Comparison of ENCODE assay signal across 23 cellular contexts in genomic region chr4:119106036-119107000, GRCh38. TPM values are rescaled to one million over a fixed set of nuclear protein-coding genes. Genes with fewer than 3 reads are reported as not detected.
A peak's percentile ranks its signal among the peaks of the same experiment; 100 is the strongest.
DNase-seq lines count a peak whose midpoint lies in the region; FAIRE-seq and TF ChIP-seq lines count a peak whose summit lies in the region.
"Had no signal": no experiment of that assay in that cellular context is flagged by ENCODE, and none has a peak within 500 bp of the region (broad histone marks: within the 10 kb centered on the region; RNA-seq: fewer than 3 reads in every experiment).

No MANE protein-coding gene starts in this region.

- H2BK20ac ChIP-seq in H9 (ENCODE audit: low read depth, low read length, poor library complexity, severe bottlenecking), result no peak overlapping the region

- no peak overlapping the region for H3K27ac ChIP-seq in H9 (ENCODE audit: insufficient read length, low read depth, low read length)
- H3K27ac ChIP-seq in mesenchymal stem cell (ENCODE audit: low read length, poor library complexity, severe bottlenecking), result no peak overlapping the region
- H3K27ac ChIP-seq: Peyer's patch had no signal

- no peaks in the 10 kb centered on the region for H3K36me3 ChIP-seq in mesenchymal stem cell (ENCODE audit: control insufficient read depth in 1 of 2, insufficient read depth in 2 of 2, low read depth in 1 of 2, low read length in 2 of 2)
- H3K36me3 ChIP-seq: Peyer's patch had no signal

- no peaks in the 10 kb centered on the region for H3K36me3 Mint-ChIP-seq in H9 (ENCODE audit: insufficient read depth in 1 of 3, low read depth in 3 of 3)

- H2BK120ac ChIP-seq in H9 (ENCODE audit: low read depth, low read length, poor library complexity, severe bottlenecking) (no peak overlapping the region), mesenchymal stem cell (ENCODE audit: low read depth, low read length) (peak overlapping the region; percentile 4)

- no peak for FAIRE-seq in D721Med (lab: Jason Lieb, UNC)

- H2BK15ac ChIP-seq in H9 (ENCODE audit: low read depth, low read length) (no peak overlapping the region), mesenchymal stem cell (ENCODE audit: low read depth, poor library complexity, severe bottlenecking) (peak overlapping the region; percentile 26)

- H3K4ac ChIP-seq in H9 (ENCODE audit: low read depth, low read length) (no peak overlapping the region), mesenchymal stem cell (ENCODE audit: low read depth in 1 of 2, low read length in 2 of 2) (peak overlapping the region; percentile 24 to 67)

- no peak overlapping the region for H3K23ac ChIP-seq in H9 (ENCODE audit: insufficient read length, low read depth, low read length)
- no peak overlapping the region for H3K23ac ChIP-seq in mesenchymal stem cell (ENCODE audit: low read length in 2 of 2)

- H3T11ph ChIP-seq in H9 (ENCODE audit: low read length), result no peak overlapping the region

- TF ChIP-seq CTCF in H9 (conservative IDR thresholded peaks at IDR 0.05) (no peak), D721Med (IDR thresholded peaks at IDR 0.05; ENCODE audit: insufficient read depth, missing control alignments) (no peak)

- H3K9me3 ChIP-seq in H9 (ENCODE audit: control insufficient read depth, low read depth, low read length), result no peaks in the 10 kb centered on the region
- H3K9me3 ChIP-seq in mesenchymal stem cell (ENCODE audit: control insufficient read depth, low read length), result no peaks in the 10 kb centered on the region
- H3K9me3 ChIP-seq: Caco-2, Peyer's patch had no signal

- no peaks in the 10 kb centered on the region for H3K27me3 Mint-ChIP-seq in H9 (ENCODE audit: low read depth)
- H3K27me3 Mint-ChIP-seq: activated naive CD8-positive, alpha-beta T cell treated with anti-CD3 and anti-CD28 coated beads, Interleukin-2, amount 50 U/mL, for 24 hours; stimulated activated naive CD8-positive, alpha-beta T cell treated with anti-CD3 and anti-CD28 coated beads, Interleukin-15, Interleukin-2, amounts not matched to agents 100 ng/mL and 50 ng/mL, for 24 hours had no signal

- no peak overlapping the region; a peak in 1 of 5 replicates for H3K4me3 Mint-ChIP-seq in H9
- H3K4me3 Mint-ChIP-seq: activated CD4-positive, alpha-beta T cell treated with anti-CD3 and anti-CD28 coated beads, Interleukin-2, amount 10 ng/mL, durations not matched to agents 24 days and 14 days; activated naive CD8-positive, alpha-beta T cell treated with anti-CD3 and anti-CD28 coated beads, Interleukin-2, amount 50 U/mL, for 24 hours; nephron progenitor cell; stimulated activated naive CD8-positive, alpha-beta T cell treated with anti-CD3 and anti-CD28 coated beads, Interleukin-15, Interleukin-2, amounts not matched to agents 100 ng/mL and 50 ng/mL, for 24 hours had no signal

- H2AFZ ChIP-seq in H9 (ENCODE audit: low read length), result no peak overlapping the region
- no peak overlapping the region for H2AFZ ChIP-seq in mesenchymal stem cell (ENCODE audit: low read depth, low read length)

- DNase-seq in A172 (ENCODE audit: low spot score) (peak; percentile 29), H9 (no peak), dermis blood vessel endothelial cell (peak; percentile 51), mesenchymal stem cell (peak; percentile 28), HEK293T (ENCODE audit: extremely low spot score) (no peak), foreskin melanocyte (no peak), D721Med (ENCODE audit: insufficient read length, low spot score) (no peak)
- no peak for DNase-seq in activated T-cell treated with anti-CD3 and anti-CD28 coated beads, Interleukin-2, amount 50 U/mL, for 48 hours
- DNase-seq: activated CD4-positive, alpha-beta T cell treated with anti-CD3 and anti-CD28 coated beads, Interleukin-2, amount 10 ng/mL, durations not matched to agents 24 days and 14 days; activated naive CD8-positive, alpha-beta T cell treated with anti-CD3 and anti-CD28 coated beads, Interleukin-2, amount 50 U/mL, for 24 hours; activated T-cell treated with anti-CD3 and anti-CD28 coated beads, Interleukin-2, amount 50 U/mL, for 1 hour; Caco-2; cerebellar nuclear complex; hippocampal formation; Karpas-422; NCI-H1694; nephron progenitor cell; Peyer's patch had no signal

- H4K8ac ChIP-seq in H9 (replicated peaks; ENCODE audit: insufficient read length, low read depth, low read length) (no peak overlapping the region), mesenchymal stem cell (ENCODE audit: low read length) (peak overlapping the region; percentile 30)

- no peaks in the 10 kb centered on the region for H3K79me2 ChIP-seq in H9 (ENCODE audit: insufficient read depth, low read length)

- peak overlapping the region in 2 of 3 experiments; percentile 8 to 86; a peak in 3 of 7 replicates for H3K27ac Mint-ChIP-seq in H9
- H3K27ac Mint-ChIP-seq: activated CD4-positive, alpha-beta T cell treated with anti-CD3 and anti-CD28 coated beads, Interleukin-2, amount 10 ng/mL, durations not matched to agents 24 days and 14 days; activated naive CD8-positive, alpha-beta T cell treated with anti-CD3 and anti-CD28 coated beads, Interleukin-2, amount 50 U/mL, for 24 hours; nephron progenitor cell; stimulated activated naive CD8-positive, alpha-beta T cell treated with anti-CD3 and anti-CD28 coated beads, Interleukin-15, Interleukin-2, amounts not matched to agents 100 ng/mL and 50 ng/mL, for 24 hours had no signal

- H3K27me3 ChIP-seq in H9 (ENCODE audit: insufficient read depth, low read length) (no peaks in the 10 kb centered on the region), mesenchymal stem cell (ENCODE audit: control insufficient read depth in 1 of 2, insufficient read depth in 1 of 2, low read length in 2 of 2) (no peaks in the 10 kb centered on the region)
- H3K27me3 ChIP-seq: Peyer's patch had no signal

- no CpG with 5 or more reads among the region's 4 CpGs for WGBS in H9 (ENCODE audit: extremely low coverage, insufficient read length, low lambda C conversion rate)
- WGBS in mesenchymal stem cell, result 91% methylated on average over 3 of the region's 4 CpGs

- no peaks in the 10 kb centered on the region; the same call in 1 of the 2 replicates for H3K4me1 ChIP-seq in H9 (ENCODE audit: insufficient read depth, low read length)
- no peaks in the 10 kb centered on the region for H3K4me1 ChIP-seq in mesenchymal stem cell (ENCODE audit: control insufficient read depth, insufficient read depth, low read depth, low read length)
- H3K4me1 ChIP-seq: Peyer's patch had no signal

- H3K79me1 ChIP-seq in H9 (ENCODE audit: insufficient read depth, low read depth, low read length, poor library complexity, severe bottlenecking) (no peaks in the 10 kb centered on the region), mesenchymal stem cell (replicated peaks; ENCODE audit: low read length, poor library complexity, severe bottlenecking) (no peaks in the 10 kb centered on the region)

- no peak overlapping the region for H3K14ac ChIP-seq in H9 (ENCODE audit: insufficient read depth, low read length)
- H3K14ac ChIP-seq in mesenchymal stem cell (ENCODE audit: low read length in 2 of 2), result no peak overlapping the region

- H3K4me2 ChIP-seq in H9 (ENCODE audit: insufficient read depth, insufficient read length, low read length) (no peak overlapping the region), mesenchymal stem cell (ENCODE audit: low read length, poor library complexity, severe bottlenecking) (no peak overlapping the region)

- H2AK5ac ChIP-seq in H9 (ENCODE audit: insufficient read length, low read length), result no peak overlapping the region
- H2AK5ac ChIP-seq in mesenchymal stem cell (ENCODE audit: low read length, severe bottlenecking), result peak overlapping the region; percentile 19

- H2BK5ac ChIP-seq in H9 (ENCODE audit: insufficient read length, low read length), result no peak overlapping the region
- H2BK5ac ChIP-seq in mesenchymal stem cell (ENCODE audit: low read depth, low read length, poor library complexity, severe bottlenecking), result no peak overlapping the region

- no peak overlapping the region for H3K4me3 ChIP-seq in mesenchymal stem cell (ENCODE audit: insufficient read depth in 1 of 2, low read depth in 1 of 2, low read length in 2 of 2)
- H3K4me3 ChIP-seq: Peyer's patch, skin epidermis had no signal

- H2BK12ac ChIP-seq in H9 (ENCODE audit: insufficient read length, low read depth, low read length), result no peak overlapping the region
- peak overlapping the region; percentile 15 to 45 for H2BK12ac ChIP-seq in mesenchymal stem cell (ENCODE audit: low read length in 2 of 2)

- H3K9me3 Mint-ChIP-seq in H9, result no peaks in the 10 kb centered on the region
- H3K9me3 Mint-ChIP-seq: activated naive CD8-positive, alpha-beta T cell treated with anti-CD3 and anti-CD28 coated beads, Interleukin-2, amount 50 U/mL, for 24 hours; nephron progenitor cell; stimulated activated naive CD8-positive, alpha-beta T cell treated with anti-CD3 and anti-CD28 coated beads, Interleukin-15, Interleukin-2, amounts not matched to agents 100 ng/mL and 50 ng/mL, for 24 hours had no signal

- no peak overlapping the region for H3K18ac ChIP-seq in H9 (ENCODE audit: insufficient read length, low read depth, low read length)
- H3K18ac ChIP-seq in mesenchymal stem cell (ENCODE audit: low read depth in 1 of 2, low read length in 2 of 2), result peak overlapping the region; percentile 48 to 72

- no peak overlapping the region for H3K56ac ChIP-seq in H9 (ENCODE audit: insufficient read length, low read depth, low read length)

- no peaks in the 10 kb centered on the region for H3K23me2 ChIP-seq in H9 (ENCODE audit: insufficient read length, low read depth, low read length, poor library complexity, severe bottlenecking)

- no peak overlapping the region for H3K9ac ChIP-seq in H9 (ENCODE audit: extremely low read depth, insufficient read length, low read length)
- H3K9ac ChIP-seq in mesenchymal stem cell (ENCODE audit: low read length), result peak overlapping the region; percentile 10

- CTCF ChIA-PET in HEK293T (lab: Yijun Ruan, JAX), result no interaction called here

- no peak overlapping the region for H4K5ac ChIP-seq in H9 (ENCODE audit: insufficient read length, low read depth, low read length)

- H4K20me1 ChIP-seq in H9 (ENCODE audit: control insufficient read depth, insufficient read depth, insufficient read length), result no peaks in the 10 kb centered on the region

- POLR2A ChIA-PET in HEK293T (lab: Yijun Ruan, JAX), result no interaction called here

- H4K91ac ChIP-seq in H9 (ENCODE audit: insufficient read length, low read depth, low read length) (no peak overlapping the region), mesenchymal stem cell (ENCODE audit: low read length) (peak overlapping the region; percentile 54)

- H3K4me1 Mint-ChIP-seq in H9, result peaks cover 10 to 14% of the 10 kb centered on the region in 2 experiments
- H3K4me1 Mint-ChIP-seq: activated CD4-positive, alpha-beta T cell treated with anti-CD3 and anti-CD28 coated beads, Interleukin-2, amount 10 ng/mL, durations not matched to agents 24 days and 14 days; activated naive CD8-positive, alpha-beta T cell treated with anti-CD3 and anti-CD28 coated beads, Interleukin-2, amount 50 U/mL, for 24 hours had no signal

TF ChIP-seq in HEK293T, 16 proteins besides CTCF, POLR2A, EP300 and RAD21 (continues in another document):
- TF ChIP-seq BHLHE40 (IDR thresholded peaks at IDR 0.05; ENCODE audit: borderline replicate concordance), result no peak
- TF ChIP-seq TARDBP (IDR thresholded peaks at IDR 0.05), result no peak
- no peak for TF ChIP-seq FOXA1 (IDR thresholded peaks at IDR 0.05)

RNA-seq across cellular contexts. Expression of gene MYOZ2, which starts 29.3 kb away (rescaled TPM):
- total RNA-seq in A172 (2014; rRNA removed; shearing (Covaris generic)), result 0.10 TPM in 1 of 2 replicates, not detected in the other
- total RNA-seq in H9 (2021), result not detected in 2 replicates
- under 0.01 TPM in 1 of 2 replicates, not detected in the other for total RNA-seq in dermis blood vessel endothelial cell
- 0.73 TPM for polyA plus RNA-seq in mesenchymal stem cell (2013, experiment 1 of 2)
- 0.64 TPM for polyA plus RNA-seq in mesenchymal stem cell (2013, experiment 2 of 2)
- total RNA-seq: activated CD4-positive, alpha-beta T cell treated with anti-CD3 and anti-CD28 coated beads, Interleukin-2, amount 10 ng/mL, durations not matched to agents 24 days and 14 days; left lobe of liver; NCI-H460; Peyer's patch; T-helper 2 cell treated with Interferon-gamma antibody and Interleukin-4, amounts not matched to agents 100 ng/mL and 5 ng/mL, for 36 hours had no signal

Comparison
In these comparisons a context has a peak if more than half of its experiments do, and no peak if none do; other contexts are left out.
1. DNase-seq: peak in A172 (single experiment), dermis blood vessel endothelial cell (single experiment) and mesenchymal stem cell (single experiment); none in H9 (single experiment), HEK293T (single experiment), foreskin melanocyte (single experiment), activated T-cell treated with anti-CD3 and anti-CD28 coated beads, Interleukin-2, amount 50 U/mL, for 48 hours (0 of 2) and D721Med (single experiment).